13 cellular contexts compared by ENCODE assay signal in the genomic region with DNA sequence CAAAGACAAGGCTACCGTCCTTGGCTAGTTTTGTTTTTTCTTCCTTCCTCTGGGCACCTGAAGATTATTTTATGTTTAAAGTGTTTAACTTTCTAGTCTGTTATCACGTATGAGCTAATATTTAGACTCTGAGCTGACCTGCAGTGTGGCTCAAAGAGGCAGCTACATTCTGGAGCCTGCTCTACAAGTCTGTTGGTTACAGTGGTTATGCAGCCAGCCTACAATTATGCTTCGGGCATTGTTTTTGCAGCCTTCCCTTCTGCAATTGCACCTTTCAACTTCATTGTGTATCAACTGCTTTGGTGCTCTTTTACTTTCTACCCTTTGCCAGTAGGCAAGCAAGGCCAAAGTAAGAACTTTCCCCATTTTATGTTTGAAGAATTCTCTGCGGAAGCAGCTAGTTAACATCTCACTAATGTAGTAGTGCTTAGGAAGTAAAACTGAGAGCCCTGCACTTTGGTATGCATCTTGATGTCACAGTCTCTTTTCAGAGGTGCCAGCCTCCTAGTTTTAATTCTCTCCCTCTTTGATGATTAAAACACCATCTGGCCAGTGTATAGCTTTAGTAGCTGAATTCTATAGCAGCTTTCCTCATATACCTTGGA.
"Had no signal": no experiment of that assay in that cellular context is flagged by ENCODE, and none has a peak within 500 bp of the region (broad histone marks: within the 10 kb centered on the region; RNA-seq: fewer than 3 reads in every experiment).

No MANE protein-coding gene starts in this region.

- H3K4me1 Mint-ChIP-seq: natural killer cell had no signal

- H3K4me3 Mint-ChIP-seq: activated CD8-positive, alpha-beta T cell treated with anti-CD3 and anti-CD28 coated beads, Interleukin-2, amount 10 ng/mL, durations not matched to agents 7 days and 5 days; natural killer cell had no signal

- H3K9me3 ChIP-seq: testis had no signal

- H3K36me3 Mint-ChIP-seq: natural killer cell had no signal

- H3K4me3 ChIP-seq: coronary artery, lung, testis had no signal

- H3K4me1 ChIP-seq: testis had no signal

- H3K27ac Mint-ChIP-seq: activated CD8-positive, alpha-beta T cell treated with anti-CD3 and anti-CD28 coated beads, Interleukin-2, amount 10 ng/mL, durations not matched to agents 7 days and 5 days; natural killer cell had no signal

- ATAC-seq: activated CD8-positive, alpha-beta T cell treated with anti-CD3 and anti-CD28 coated beads, Interleukin-2, amount 10 ng/mL, durations not matched to agents 7 days and 5 days; natural killer cell; stimulated activated naive CD8-positive, alpha-beta T cell treated with anti-CD3 and anti-CD28 coated beads, Interleukin-15, Interleukin-2, amounts not matched to agents 100 U/mL and 50 U/mL, for 24 hours had no signal

- H3K27me3 ChIP-seq: testis had no signal

- DNase-seq: activated CD4-positive, alpha-beta T cell treated with anti-CD3 and anti-CD28 coated beads for 4 hours; activated CD8-positive, alpha-beta memory T cell treated with anti-CD3 and anti-CD28 coated beads, Interleukin-2, amount 50 U/mL, for 48 hours; activated CD8-positive, alpha-beta T cell treated with anti-CD3 and anti-CD28 coated beads, Interleukin-2, amount 10 ng/mL, durations not matched to agents 7 days and 5 days; activated naive CD4-positive, alpha-beta T cell; effector CD4-positive, alpha-beta T cell; natural killer cell; stimulated activated CD4-positive, alpha-beta T cell treated with anti-CD3 and anti-CD28 coated beads, Interleukin-2, amount 100 ng/mL, for 48 hours; stimulated activated CD8-positive, alpha-beta memory T cell treated with anti-CD3 and anti-CD28 coated beads, Interleukin-4, amount 100 ng/mL, for 48 hours; stimulated activated naive CD8-positive, alpha-beta T cell treated with anti-CD3 and anti-CD28 coated beads, Interleukin-15, Interleukin-2, amounts not matched to agents 100 U/mL and 50 U/mL, for 24 hours; T1000; testis had no signal

- H3K27ac ChIP-seq: coronary artery, testis had no signal
